ENCODE assay signal across 6 cellular contexts in the genomic region with DNA sequence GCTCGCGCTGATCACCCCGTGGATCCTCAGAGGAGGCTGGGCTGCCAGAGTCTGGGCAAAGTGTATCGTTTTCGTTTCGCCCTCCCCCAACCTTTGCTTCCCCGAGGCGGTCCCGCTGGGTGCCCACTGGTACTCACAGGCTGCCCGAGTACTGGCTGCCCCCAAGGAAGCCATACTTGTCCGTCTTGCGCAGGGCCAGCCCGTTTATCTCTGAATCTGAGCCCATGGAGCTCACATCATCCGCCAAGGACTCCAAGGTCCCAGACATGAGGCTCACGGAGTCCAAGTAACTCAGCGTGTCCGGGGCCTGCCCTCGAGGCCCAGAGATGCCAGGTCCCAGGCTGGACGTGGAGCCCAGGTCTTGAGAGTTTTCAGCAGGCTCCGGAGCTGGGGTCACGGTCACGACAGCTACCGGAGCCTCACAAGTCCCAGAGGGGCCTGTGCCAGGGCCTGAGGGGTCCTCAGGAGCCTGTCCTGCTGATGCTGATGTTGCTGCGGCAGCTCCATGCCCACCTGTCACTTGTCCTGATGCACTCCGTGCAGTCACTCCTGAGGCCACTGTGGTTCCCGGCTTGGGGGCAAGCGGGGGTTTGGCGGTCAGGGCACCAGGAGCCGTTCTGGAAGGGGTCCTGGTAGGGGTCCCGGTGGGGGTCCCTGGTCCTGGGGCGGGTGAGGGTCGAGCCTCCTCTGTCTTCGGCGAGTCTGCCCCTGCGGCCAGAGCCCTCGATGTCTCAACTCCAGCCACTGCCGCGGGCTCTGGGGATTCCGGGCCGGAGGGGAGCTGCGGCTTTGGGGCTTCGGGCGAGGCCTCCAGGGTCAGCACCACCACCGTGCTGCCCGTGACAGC. TPM values are rescaled to one million over a fixed set of nuclear protein-coding genes. Genes with fewer than 3 reads are reported as not detected.
DNase-seq lines count a peak whose midpoint lies in the region; TF ChIP-seq lines count a peak whose summit lies in the region.

No MANE protein-coding gene starts in this region.

- no peak for TF ChIP-seq CTCF in H9 (conservative IDR thresholded peaks at IDR 0.05)

- no peaks in the 10 kb centered on the region; the same call in none of the 2 replicates for H3K79me2 ChIP-seq in H9 (ENCODE audit: insufficient read depth, low read length)

- peaks cover 32 to 34% of the 10 kb centered on the region in 2 experiments for H3K4me1 Mint-ChIP-seq in H9

- no peaks in the 10 kb centered on the region for H4K20me1 ChIP-seq in H9 (ENCODE audit: control insufficient read depth, insufficient read depth, insufficient read length)

- H2BK5ac ChIP-seq in H9 (ENCODE audit: insufficient read length, low read length): no peak overlapping the region

- H4K8ac ChIP-seq in H9 (replicated peaks; ENCODE audit: insufficient read length, low read depth, low read length): no peak overlapping the region

- H3K27me3 ChIP-seq in H9 (ENCODE audit: insufficient read depth, low read length) (no peaks in the 10 kb centered on the region), adipocyte (replicated peaks; ENCODE audit: control insufficient read depth, insufficient read depth, low read length) (no peaks in the 10 kb centered on the region), muscle layer of colon (ENCODE audit: control insufficient read depth in 1 of 2, insufficient read depth in 2 of 2, low read length in 2 of 2) (no peaks in the 10 kb centered on the region)

- DNase-seq in H9 (no peak), adipocyte (ENCODE audit: low read depth) (peak; percentile 49), SIG-M5 (lab: John Stamatoyannopoulos, UW) (no peak), NCI-H345 (lab: John Stamatoyannopoulos, UW) (no peak), AG20443 (ENCODE audit: low spot score) (no peak)

- H3K9ac ChIP-seq in H9 (ENCODE audit: extremely low read depth, insufficient read length, low read length) (peak overlapping the region; percentile 40), adipocyte (ENCODE audit: low read length) (peak overlapping the region; percentile 77), muscle layer of colon (ENCODE audit: low read length) (peak overlapping the region; percentile 62)

- H2AK5ac ChIP-seq in H9 (ENCODE audit: insufficient read length, low read length): no peak overlapping the region

- peaks cover 10% of the 10 kb centered on the region for H3K23me2 ChIP-seq in H9 (ENCODE audit: insufficient read length, low read depth, low read length, poor library complexity, severe bottlenecking)

- no peak overlapping the region for H4K5ac ChIP-seq in H9 (ENCODE audit: insufficient read length, low read depth, low read length)

- H3K4ac ChIP-seq in H9 (ENCODE audit: low read depth, low read length): no peak overlapping the region

- H3K14ac ChIP-seq in H9 (ENCODE audit: insufficient read depth, low read length): no peak overlapping the region; the same call in 1 of the 2 replicates

- H2BK120ac ChIP-seq in H9 (ENCODE audit: low read depth, low read length, poor library complexity, severe bottlenecking): no peak overlapping the region

- peaks cover 15% of the 10 kb centered on the region for H3K36me3 ChIP-seq in adipocyte (ENCODE audit: control insufficient read depth, insufficient read depth, low read length, severe bottlenecking)
- peaks cover 15% of the 10 kb centered on the region for H3K36me3 ChIP-seq in muscle layer of colon (ENCODE audit: insufficient read depth, low read length)

- H3K27ac ChIP-seq in H9 (ENCODE audit: insufficient read length, low read depth, low read length) (no peak overlapping the region), muscle layer of colon (ENCODE audit: low read depth, low read length) (peak overlapping the region; percentile 89)

- H3K27ac Mint-ChIP-seq in H9: peak overlapping the region in 1 of 3 experiments; percentile 64; a peak in 2 of 7 replicates

- peak overlapping the region; percentile 75 to 84 for H3K4me3 Mint-ChIP-seq in H9

- no peak overlapping the region for H3K18ac ChIP-seq in H9 (ENCODE audit: insufficient read length, low read depth, low read length)

- no peak overlapping the region for H4K91ac ChIP-seq in H9 (ENCODE audit: insufficient read length, low read depth, low read length)

- peak overlapping the region; percentile 89 for H3K4me3 ChIP-seq in adipocyte (ENCODE audit: low read length)
- H3K4me3 ChIP-seq in muscle layer of colon (ENCODE audit: low read depth in 1 of 2, low read length in 2 of 2): peak overlapping the region; percentile 73 to 98

- peaks cover 6 to 16% (median 15%) of the 10 kb centered on the region in 3 experiments; a peak in 6 of 7 replicates for H3K36me3 Mint-ChIP-seq in H9 (ENCODE audit: insufficient read depth in 1 of 3, low read depth in 3 of 3)

- H3T11ph ChIP-seq in H9 (ENCODE audit: low read length): no peak overlapping the region

- no peak overlapping the region for H2AFZ ChIP-seq in H9 (ENCODE audit: low read length)

- H3K4me1 ChIP-seq in H9 (ENCODE audit: insufficient read depth, low read length) (peaks cover 6% of the 10 kb centered on the region), adipocyte (ENCODE audit: control insufficient read depth, insufficient read depth, low read length) (peaks cover 21% of the 10 kb centered on the region), muscle layer of colon (ENCODE audit: insufficient read depth, low read length) (peaks cover 27% of the 10 kb centered on the region)

- no peak overlapping the region for H3K56ac ChIP-seq in H9 (ENCODE audit: insufficient read length, low read depth, low read length)

- peaks cover 3% of the 10 kb centered on the region for H3K79me1 ChIP-seq in H9 (ENCODE audit: insufficient read depth, low read depth, low read length, poor library complexity, severe bottlenecking)

- no peak overlapping the region for H2BK15ac ChIP-seq in H9 (ENCODE audit: low read depth, low read length)

- no CpG with 5 or more reads among the region's 45 CpGs for WGBS in H9 (ENCODE audit: extremely low coverage, insufficient read length, low lambda C conversion rate)

- peak overlapping the region; percentile 80 for H3K4me2 ChIP-seq in H9 (ENCODE audit: insufficient read depth, insufficient read length, low read length)

- no peak overlapping the region for H2BK12ac ChIP-seq in H9 (ENCODE audit: insufficient read length, low read depth, low read length)

- H3K23ac ChIP-seq in H9 (ENCODE audit: insufficient read length, low read depth, low read length): no peak overlapping the region

- H3K9me3 Mint-ChIP-seq in H9: peaks cover 0 to 3% of the 10 kb centered on the region in 2 experiments; a peak in 3 of 5 replicates

- no peak overlapping the region for H2BK20ac ChIP-seq in H9 (ENCODE audit: low read depth, low read length, poor library complexity, severe bottlenecking)

- H3K9me3 ChIP-seq in H9 (ENCODE audit: control insufficient read depth, low read depth, low read length) (no peaks in the 10 kb centered on the region), adipocyte (ENCODE audit: control insufficient read depth, low read length) (no peaks in the 10 kb centered on the region), muscle layer of colon (ENCODE audit: low read length) (no peaks in the 10 kb centered on the region)

- H3K27me3 Mint-ChIP-seq in H9 (ENCODE audit: low read depth): peaks cover 2% of the 10 kb centered on the region; the same call in 1 of the 2 replicates

RNA-seq across cellular contexts. Expression of a gene that starts 1.0 kb away (rescaled TPM):
- 25.6 and 25.8 TPM in 2 replicates for total RNA-seq in H9 (2021)

RNA-seq across cellular contexts. Expression of a gene that starts 5.3 kb away (rescaled TPM):
- total RNA-seq in H9 (2021): 0.70 and 1.4 TPM in 2 replicates

RNA-seq across cellular contexts. Expression of a gene that starts 13.0 kb away (rescaled TPM):
- total RNA-seq in H9 (2021): 1.4 and 2.5 TPM in 2 replicates

RNA-seq across cellular contexts. Expression of a gene that starts 14.2 kb away (rescaled TPM):
- 90.1 and 90.2 TPM in 2 replicates for total RNA-seq in H9 (2021)

RNA-seq across cellular contexts. Expression of a gene that starts 25.9 kb away (rescaled TPM):
- 57.3 and 61.2 TPM in 2 replicates for total RNA-seq in H9 (2021)
